9 cellular contexts compared by ENCODE assay signal in genomic region chr5:173963867-173964429, GRCh38. TPM values are rescaled to one million over a fixed set of nuclear protein-coding genes. Genes with fewer than 3 reads are reported as not detected.
DNase-seq lines count a peak whose midpoint lies in the region; ATAC-seq and TF ChIP-seq lines count a peak whose summit lies in the region.
"Had no signal": no experiment of that assay in that cellular context is flagged by ENCODE, and none has a peak within 500 bp of the region (broad histone marks: within the 10 kb centered on the region; RNA-seq: fewer than 3 reads in every experiment).

No MANE protein-coding gene starts in this region.

- H4K8ac ChIP-seq in trophoblast cell (ENCODE audit: low read depth, low read length), result no peak overlapping the region

- H3K79me2 ChIP-seq in osteoblast (ENCODE audit: insufficient read depth, low read length) (no peaks in the 10 kb centered on the region), trophoblast cell (ENCODE audit: control insufficient read depth, insufficient read depth, low read length, poor library complexity) (no peaks in the 10 kb centered on the region)

- H3K27ac ChIP-seq in ectodermal cell (ENCODE audit: insufficient read depth, low read depth, low read length, poor library complexity, severe bottlenecking), result peak overlapping the region; percentile 16
- peak overlapping the region; percentile 90 for H3K27ac ChIP-seq in osteoblast (ENCODE audit: low read depth, low read length)
- H3K27ac ChIP-seq in trophoblast cell (ENCODE audit: low read depth, low read length), result no peak overlapping the region

- WGBS in ectodermal cell, 2 experiments, result 78 to 89% methylated on average over 17 to 18 of the region's 18 CpGs
- WGBS in trophoblast cell (ENCODE audit: extremely low coverage, insufficient coverage, insufficient read length), result no CpG with 5 or more reads among the region's 18 CpGs

- H2AFZ ChIP-seq in osteoblast (ENCODE audit: low read length) (peak overlapping the region; percentile 68), trophoblast cell (ENCODE audit: insufficient read depth, low read length, poor library complexity) (no peak overlapping the region)

- ATAC-seq in GM19351 (IDR thresholded peaks at IDR 0.05; ENCODE audit: unreplicated experiment), result no peak
- ATAC-seq in HG03439 (IDR thresholded peaks at IDR 0.05; ENCODE audit: unreplicated experiment), result no peak

- TF ChIP-seq CTCF in osteoblast (IDR thresholded peaks at IDR 0.05; ENCODE audit: extremely low read depth, low read depth, low read length), result no peak

- H3K4me1 ChIP-seq in ectodermal cell (ENCODE audit: control insufficient read depth, insufficient read depth, low read length) (peaks cover 22% of the 10 kb centered on the region), osteoblast (ENCODE audit: insufficient read depth, low read length) (peaks cover 12% of the 10 kb centered on the region), trophoblast cell (ENCODE audit: control insufficient read depth in 1 of 2, insufficient read depth in 2 of 2, low read length in 2 of 2) (peaks cover 0 to 4% of the 10 kb centered on the region in 2 experiments)

- no peak overlapping the region for H3K9ac ChIP-seq in trophoblast cell (ENCODE audit: low read length)

- no peak overlapping the region for H3K4ac ChIP-seq in trophoblast cell (ENCODE audit: low read depth, low read length)

- no peak overlapping the region for H3K23ac ChIP-seq in trophoblast cell (ENCODE audit: low read length)

- no peak overlapping the region for H2BK12ac ChIP-seq in trophoblast cell (ENCODE audit: low read length)

- H2BK5ac ChIP-seq in trophoblast cell (ENCODE audit: low read depth, low read length, poor library complexity), result no peak overlapping the region

- peak; percentile 73 for DNase-seq in Daoy (ENCODE audit: low read depth)
- peak; percentile 87 for DNase-seq in NCI-H2227 treated with DMSO at 0.1 percent for 48 hours (lab: John Stamatoyannopoulos, UW)
- DNase-seq in osteoblast (ENCODE audit: insufficient read length, low spot score, missing footprints), result peak; percentile 76
- DNase-seq in GM19238 (ENCODE audit: insufficient read length, low spot score), result no peak
- DNase-seq in trophoblast cell, result no peak

- H3K27me3 ChIP-seq in ectodermal cell (ENCODE audit: control insufficient read depth, insufficient read depth, low read length, poor library complexity, severe bottlenecking) (no peaks in the 10 kb centered on the region), osteoblast (ENCODE audit: insufficient read depth, low read length) (no peaks in the 10 kb centered on the region), trophoblast cell (ENCODE audit: insufficient read depth, low read length) (no peaks in the 10 kb centered on the region)

- H3K4me3 ChIP-seq in ectodermal cell (ENCODE audit: insufficient read depth, low read depth, low read length) (no peak overlapping the region), osteoblast (ENCODE audit: insufficient read depth, low read length) (peak overlapping the region; percentile 64), trophoblast cell (ENCODE audit: low read depth, low read length) (no peak overlapping the region)

- no peak overlapping the region for H3K14ac ChIP-seq in trophoblast cell (ENCODE audit: low read length)

- no peak overlapping the region for H3K18ac ChIP-seq in trophoblast cell (ENCODE audit: low read length)

- H4K91ac ChIP-seq in trophoblast cell (ENCODE audit: low read depth, low read length), result no peak overlapping the region

- H3K9me3 ChIP-seq in ectodermal cell (ENCODE audit: control insufficient read depth, low read length) (no peaks in the 10 kb centered on the region), osteoblast (ENCODE audit: low read depth, low read length) (no peaks in the 10 kb centered on the region), trophoblast cell (ENCODE audit: insufficient read depth, low read depth, low read length) (no peaks in the 10 kb centered on the region)

- H2BK120ac ChIP-seq in trophoblast cell (ENCODE audit: insufficient read depth, low read length, poor library complexity), result no peak overlapping the region

- no peaks in the 10 kb centered on the region for H3K36me3 ChIP-seq in ectodermal cell (ENCODE audit: control insufficient read depth, insufficient read depth, low read length)
- no peaks in the 10 kb centered on the region for H3K36me3 ChIP-seq in osteoblast (ENCODE audit: insufficient read depth, low read length)
- peaks cover 0 to 2% of the 10 kb centered on the region in 2 experiments for H3K36me3 ChIP-seq in trophoblast cell (ENCODE audit: control insufficient read depth in 1 of 2, insufficient read depth in 2 of 2, low read length in 2 of 2)

- no peak overlapping the region for H4K12ac ChIP-seq in trophoblast cell (ENCODE audit: low read depth, low read length)

- H3K79me1 ChIP-seq in trophoblast cell (ENCODE audit: low read length), result no peaks in the 10 kb centered on the region

- H3K4me2 ChIP-seq in osteoblast (ENCODE audit: insufficient read depth, low read length), result peak overlapping the region; percentile 83
- no peak overlapping the region for H3K4me2 ChIP-seq in trophoblast cell (ENCODE audit: low read length)

- H4K20me1 ChIP-seq in osteoblast (ENCODE audit: insufficient read depth, low read length), result no peaks in the 10 kb centered on the region

- no peak overlapping the region for H2AK5ac ChIP-seq in trophoblast cell (ENCODE audit: low read length)

RNA-seq across cellular contexts. Expression of gene C5orf47, which starts 25.0 kb away (rescaled TPM):
- not detected in 2 replicates for total RNA-seq in Daoy (2014; rRNA removed; shearing (Covaris generic))
- polyA plus RNA-seq in ectodermal cell (2013, experiment 1 of 4), result not detected
- not detected for polyA plus RNA-seq in ectodermal cell (2013, experiment 2 of 4)
- polyA plus RNA-seq in ectodermal cell (2013, experiment 3 of 4), result not detected
- not detected for polyA plus RNA-seq in ectodermal cell (2013, experiment 4 of 4)
- total RNA-seq in osteoblast, result not detected in 2 replicates
- polyA plus RNA-seq in trophoblast cell (2013), result 0.04 and 0.12 TPM in 2 replicates
- total RNA-seq: T-helper 1 cell treated with Interleukin-12 subunit alpha and Interleukin-12 subunit beta and Interleukin-4 antibody, amounts not matched to agents 30 ng/mL and 1 ng/mL, for 36 hours had no signal

Comparison
In these comparisons a context has a peak if more than half of its experiments do, and no peak if none do; other contexts are left out.
1. DNase-seq: peak in Daoy (single experiment), NCI-H2227 treated with DMSO at 0.1 percent for 48 hours (single experiment) and osteoblast (single experiment); none in GM19238 (single experiment) and trophoblast cell (0 of 2).